In the genomic region with DNA sequence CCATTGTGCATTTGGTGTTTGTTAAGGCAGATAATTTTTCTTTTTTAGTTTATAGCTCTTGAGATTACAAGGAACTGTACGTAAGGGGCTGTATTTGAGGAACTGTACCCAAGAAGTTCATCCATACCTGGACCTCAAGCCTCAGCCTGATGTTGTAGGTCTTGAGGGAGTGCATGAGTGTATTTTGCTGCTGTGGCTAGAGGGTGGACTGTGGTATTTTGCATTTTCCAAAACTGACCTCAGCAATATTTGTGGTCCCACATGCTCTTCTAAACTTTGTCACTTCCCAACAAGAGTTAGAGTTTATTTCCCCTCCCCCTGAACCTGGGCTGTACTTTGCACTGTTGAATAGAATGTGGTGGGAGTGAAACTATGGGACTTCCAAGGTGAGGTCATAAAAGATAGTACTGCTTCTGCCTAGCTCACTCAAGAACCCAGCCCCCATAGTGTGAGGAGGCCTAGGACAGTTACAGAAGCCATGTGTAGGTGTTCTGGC, we compare ENCODE assay signal across 14 cellular contexts. TPM values are rescaled to one million over a fixed set of nuclear protein-coding genes. Genes with fewer than 3 reads are reported as not detected.
DNase-seq lines count a peak whose midpoint lies in the region; ATAC-seq and TF ChIP-seq lines count a peak whose summit lies in the region.
"Had no signal": no experiment of that assay in that cellular context is flagged by ENCODE, and none has a peak within 500 bp of the region (broad histone marks: within the 10 kb centered on the region; RNA-seq: fewer than 3 reads in every experiment).

No MANE protein-coding gene starts in this region.

- H3K4me2 ChIP-seq in KMS-11 (peak overlapping the region; percentile 43), PC-3 (ENCODE audit: low read length) (no peak overlapping the region)

- H3K9ac ChIP-seq in KMS-11 (no peak overlapping the region), PC-3 (ENCODE audit: low read length) (no peak overlapping the region)

- no peaks in the 10 kb centered on the region for H3K36me3 ChIP-seq in KMS-11 (ENCODE audit: insufficient read depth)
- no peaks in the 10 kb centered on the region for H3K36me3 ChIP-seq in PC-3 (ENCODE audit: low read depth, low read length)
- H3K36me3 ChIP-seq in vagina: no peaks in the 10 kb centered on the region
- no peaks in the 10 kb centered on the region for H3K36me3 ChIP-seq in uterus

- H3K4me3 ChIP-seq in KMS-11 (IDR thresholded peaks at IDR 0.05; ENCODE audit: insufficient read depth, low read depth, low read length): no peak overlapping the region
- H3K4me3 ChIP-seq in PC-3 (ENCODE audit: low read length): no peak overlapping the region
- no peak overlapping the region for H3K4me3 ChIP-seq in vagina
- H3K4me3 ChIP-seq in uterus: no peak overlapping the region
- H3K4me3 ChIP-seq: lung, SK-N-MC had no signal

- no TSS peak for BruUV-seq in PC-3 (replicated peaks; lab: Mats Ljungman, UMichigan)

- H3F3A ChIP-seq in PC-3 (ENCODE audit: low read length, unreplicated experiment): no peaks in the 10 kb centered on the region

- peak; percentile 85 for ATAC-seq in GM18499 (IDR thresholded peaks at IDR 0.05; ENCODE audit: insufficient read depth, unreplicated experiment)
- peak; percentile 82 for ATAC-seq in GM19372 (IDR thresholded peaks at IDR 0.05; ENCODE audit: low read depth, unreplicated experiment)
- ATAC-seq in HG02870 (IDR thresholded peaks at IDR 0.05; ENCODE audit: unreplicated experiment): peak; percentile 96
- ATAC-seq in PC-3: no peak
- ATAC-seq in GM19455 (IDR thresholded peaks at IDR 0.05; ENCODE audit: unreplicated experiment): no peak
- ATAC-seq: foreskin keratinocyte had no signal

- H3K79me2 ChIP-seq in KMS-11 (ENCODE audit: insufficient read depth, low read depth) (no peaks in the 10 kb centered on the region), PC-3 (ENCODE audit: low read length) (no peaks in the 10 kb centered on the region)

- DNase-seq in PC-3: no peak
- DNase-seq in vagina (ENCODE audit: extremely low spot score in 2 of 2): no peak
- no peak for DNase-seq in uterus
- DNase-seq: activated CD8-positive, alpha-beta memory T cell treated with anti-CD3 and anti-CD28 coated beads, Interleukin-2, amount 50 U/mL, for 48 hours; foreskin keratinocyte; NCI-H2171 had no signal

- CTCF ChIA-PET in PC-3 (lab: Charles Lee): no interaction called here

- no peak overlapping the region for H3K27ac ChIP-seq in KMS-11
- H3K27ac ChIP-seq in PC-3 (ENCODE audit: low read length): no peak overlapping the region
- H3K27ac ChIP-seq in vagina: no peak overlapping the region
- no peak overlapping the region for H3K27ac ChIP-seq in uterus
- H3K27ac ChIP-seq: C4-2B, foreskin keratinocyte, SK-N-MC had no signal

- intact Hi-C loops in PC-3 (cut with micrococcal nuclease): no loop called here
- intact Hi-C loops in vagina (cut with DNase I): no loop called here
- intact Hi-C loops in uterus (cut with DNase I; ENCODE audit: low total_unique reads): no loop called here

- H3K9me3 ChIP-seq in PC-3 (ENCODE audit: low read length) (no peaks in the 10 kb centered on the region), vagina (no peaks in the 10 kb centered on the region), uterus (no peaks in the 10 kb centered on the region)

- H3K27me3 ChIP-seq in KMS-11 (ENCODE audit: insufficient read depth, low read depth) (no peaks in the 10 kb centered on the region), PC-3 (ENCODE audit: low read length) (no peaks in the 10 kb centered on the region), vagina (no peaks in the 10 kb centered on the region), uterus (no peaks in the 10 kb centered on the region)
- H3K27me3 ChIP-seq: foreskin keratinocyte had no signal

- POLR2A ChIA-PET in PC-3 (lab: Charles Lee; ENCODE audit: unreplicated experiment): no interaction called here

- TF ChIP-seq CTCF in KMS-11 (conservative IDR thresholded peaks at IDR 0.05; ENCODE audit: low read depth, low read length) (no peak), PC-3 (conservative IDR thresholded peaks at IDR 0.05; ENCODE audit: low read depth, low read length) (no peak), vagina (IDR thresholded peaks at IDR 0.05) (no peak), uterus (IDR thresholded peaks at IDR 0.05) (no peak)

- peaks cover 20% of the 10 kb centered on the region for H3K4me1 ChIP-seq in KMS-11 (ENCODE audit: low read depth, poor library complexity, severe bottlenecking)
- no peaks in the 10 kb centered on the region for H3K4me1 ChIP-seq in PC-3 (ENCODE audit: insufficient read depth, low read length)
- no peaks in the 10 kb centered on the region for H3K4me1 ChIP-seq in vagina
- no peaks in the 10 kb centered on the region for H3K4me1 ChIP-seq in uterus
- H3K4me1 ChIP-seq: foreskin keratinocyte had no signal

- H4K20me1 ChIP-seq in KMS-11 (ENCODE audit: insufficient read depth): no peaks in the 10 kb centered on the region
- no peaks in the 10 kb centered on the region for H4K20me1 ChIP-seq in PC-3 (ENCODE audit: low read length)

- TF ChIP-seq POLR2A in vagina (IDR thresholded peaks at IDR 0.05) (no peak), uterus (IDR thresholded peaks at IDR 0.05) (no peak)

- H2AFZ ChIP-seq in KMS-11 (ENCODE audit: low read depth) (no peak overlapping the region), PC-3 (ENCODE audit: low read length) (no peak overlapping the region)

- no peaks in the 10 kb centered on the region for H3K9me2 ChIP-seq in PC-3 (replicated peaks; ENCODE audit: low read length)

RNA-seq across cellular contexts. Expression of gene FBXO33, which starts 42.2 kb away (rescaled TPM):
- 21.9 and 26.9 TPM in 2 replicates for total RNA-seq in PC-3 (2014; rRNA removed)
- 11.5 TPM for total RNA-seq in vagina
- 10 to 100 TPM; 12.1 to 27.2 (median 20.8) TPM for total RNA-seq in uterus

Comparison
In these comparisons a context has a peak if more than half of its experiments do, and no peak if none do; other contexts are left out.
1. ATAC-seq: peak in GM18499 (single experiment), GM19372 (single experiment) and HG02870 (single experiment); none in PC-3 (single experiment) and GM19455 (single experiment).